In genomic region chr3:46942481-46943236, GRCh38 we compare ENCODE assay signal across 13 cellular contexts. TPM values are rescaled to one million over a fixed set of nuclear protein-coding genes. Genes with fewer than 3 reads are reported as not detected.
DNase-seq lines count a peak whose midpoint lies in the region; ATAC-seq, FAIRE-seq and TF ChIP-seq lines count a peak whose summit lies in the region.
"Had no signal": no experiment of that assay in that cellular context is flagged by ENCODE, and none has a peak within 500 bp of the region (broad histone marks: within the 10 kb centered on the region; RNA-seq: fewer than 3 reads in every experiment).

No MANE protein-coding gene starts in this region.

- H3K27me3 ChIP-seq in heart right ventricle, result no peaks in the 10 kb centered on the region
- no peaks in the 10 kb centered on the region for H3K27me3 ChIP-seq in endothelial cell of umbilical vein (ENCODE audit: control insufficient read depth in 2 of 2, insufficient read depth in 2 of 2, low read length in 2 of 2)
- no peaks in the 10 kb centered on the region for H3K27me3 ChIP-seq in uterus

- DNase-seq in heart right ventricle (no peak), Right ventricle myocardium superior (no peak), endothelial cell of umbilical vein (ENCODE audit: low read depth, low spot score) (no peak), naive B cell (no peak), uterus (no peak)
- DNase-seq: activated CD4-positive, alpha-beta T cell treated with anti-CD3 and anti-CD28 coated beads for 4 hours; amygdala; retina; RPMI8226 had no signal

- H3K4me3 ChIP-seq in heart right ventricle (no peak overlapping the region), endothelial cell of umbilical vein (replicated peaks in 1 of 3; ENCODE audit: insufficient read depth in 1 of 3, low read depth in 1 of 3, low read length in 3 of 3) (no peak overlapping the region), uterus (no peak overlapping the region)

- peaks cover 75 to 94% (median 84%) of the 10 kb centered on the region in 3 donors for H3K4me1 Mint-ChIP-seq in naive B cell

- TF ChIP-seq CTCF in heart right ventricle (IDR thresholded peaks at IDR 0.05), result no peak
- no peak for TF ChIP-seq CTCF in endothelial cell of umbilical vein (IDR thresholded peaks at IDR 0.05; ENCODE audit: extremely low read depth in 1 of 2, insufficient read depth in 1 of 2, low read depth in 1 of 2, low read length in 2 of 2)
- no peak for TF ChIP-seq CTCF in uterus (IDR thresholded peaks at IDR 0.05)

- TF ChIP-seq POLR2A in endothelial cell of umbilical vein (IDR thresholded peaks at IDR 0.05; ENCODE audit: low read depth, low read length) (no peak), uterus (IDR thresholded peaks at IDR 0.05) (no peak)

- peak; percentile 28 for FAIRE-seq in endothelial cell of umbilical vein (lab: Jason Lieb, UNC)
- FAIRE-seq: G401.6 had no signal

- no peaks in the 10 kb centered on the region for H4K20me1 ChIP-seq in endothelial cell of umbilical vein (replicated peaks; ENCODE audit: control insufficient read depth, extremely low read depth, insufficient read depth, low read length)

- dilution Hi-C loops in endothelial cell of umbilical vein (cut with MboI; ENCODE audit: extremely low pct_ligation_motif_present, low sequenced_read_pairs), result no loop called here

- H3K27me3 Mint-ChIP-seq in naive B cell, result no peaks in the 10 kb centered on the region

- no peaks in the 10 kb centered on the region for H3K9me3 Mint-ChIP-seq in naive B cell

- CTCF ChIA-PET in endothelial cell of umbilical vein (lab: Charles Lee), result interaction anchor here (1.0 to 1.2 kb wide), 2 partner anchors 12 to 24 kb away, joined by 3 read pairs; no protein-coding TSS in a partner anchor

- WGBS in heart right ventricle, 2 donors, result 71 to 83% methylated on average over 12 of the region's 12 CpGs

- intact Hi-C loops in heart right ventricle (cut with DNase I) (no loop called here), Right ventricle myocardium superior (cut with DNase I) (no loop called here), endothelial cell of umbilical vein (cut with micrococcal nuclease) (no loop called here), uterus (cut with DNase I; ENCODE audit: low total_unique reads) (no loop called here)

- no peak overlapping the region for H3K9ac ChIP-seq in endothelial cell of umbilical vein (replicated peaks; ENCODE audit: extremely low read depth, insufficient read depth, low read length)

- H3K4me3 Mint-ChIP-seq in naive B cell, result peak overlapping the region in 1 of 8 donors; percentile 53

- POLR2A ChIA-PET in endothelial cell of umbilical vein (lab: Charles Lee), result no interaction called here

- H3K27ac ChIP-seq in heart right ventricle (peak overlapping the region; percentile 71 to 87 (median 85)), endothelial cell of umbilical vein (ENCODE audit: insufficient read depth, low read depth, low read length) (peak overlapping the region; percentile 40), uterus (peak overlapping the region; percentile 1 to 11)

- no TSS peak for BruUV-seq in endothelial cell of umbilical vein (replicated peaks; lab: Mats Ljungman, UMichigan)

- ATAC-seq in heart right ventricle (peak in 3 of 8 donors; percentile 0 to 3 (median 1)), Right ventricle myocardium superior (ENCODE audit: poor library complexity) (no peak), naive B cell (ENCODE audit: low read depth in 2 of 2) (no peak), GM19351 (IDR thresholded peaks at IDR 0.05; ENCODE audit: unreplicated experiment) (no peak), HG02938 (IDR thresholded peaks at IDR 0.05; ENCODE audit: unreplicated experiment) (no peak), GM21786 (IDR thresholded peaks at IDR 0.05; ENCODE audit: unreplicated experiment) (no peak)

- H3K9me3 ChIP-seq in heart right ventricle, result no peaks in the 10 kb centered on the region
- H3K9me3 ChIP-seq in endothelial cell of umbilical vein (replicated peaks; ENCODE audit: control insufficient read depth, insufficient read depth, low read length), result no peaks in the 10 kb centered on the region
- H3K9me3 ChIP-seq in uterus, result no peaks in the 10 kb centered on the region

- H3K79me2 ChIP-seq in endothelial cell of umbilical vein (ENCODE audit: control insufficient read depth, insufficient read depth, low read length), result peaks cover 79% of the 10 kb centered on the region

- H3K36me3 Mint-ChIP-seq in naive B cell, result peaks cover 19 to 29% of the 10 kb centered on the region in 2 donors

- no peak overlapping the region for H2AFZ ChIP-seq in endothelial cell of umbilical vein (ENCODE audit: low read depth, low read length)

- no peak overlapping the region for H3K4me2 ChIP-seq in endothelial cell of umbilical vein (ENCODE audit: insufficient read depth, low read length)

- peaks cover 25 to 85% (median 74%) of the 10 kb centered on the region in 9 donors for H3K4me1 ChIP-seq in heart right ventricle
- peaks cover 42% of the 10 kb centered on the region for H3K4me1 ChIP-seq in endothelial cell of umbilical vein (ENCODE audit: control insufficient read depth, extremely low read depth, insufficient read depth, low read length)
- H3K4me1 ChIP-seq in uterus, result peaks cover 0 to 5% of the 10 kb centered on the region in 2 donors

- H3K27ac Mint-ChIP-seq in naive B cell, result peak overlapping the region; percentile 66 to 93 (median 76)

- H3K36me3 ChIP-seq in heart right ventricle, result peaks cover 0 to 62% (median 17%) of the 10 kb centered on the region in 9 donors
- peaks cover 0 to 17% of the 10 kb centered on the region in 2 experiments for H3K36me3 ChIP-seq in endothelial cell of umbilical vein (ENCODE audit: control insufficient read depth in 2 of 2, extremely low read depth in 1 of 2, insufficient read depth in 2 of 2, low read length in 2 of 2)
- H3K36me3 ChIP-seq in uterus, result no peaks in the 10 kb centered on the region

- no peaks in the 10 kb centered on the region for H3K9me1 ChIP-seq in endothelial cell of umbilical vein (replicated peaks; ENCODE audit: control insufficient read depth, extremely low read depth, insufficient read depth, low read length)

TF ChIP-seq in endothelial cell of umbilical vein, 7 proteins besides CTCF, POLR2A, EP300 and RAD21:
- TF ChIP-seq MAX (IDR thresholded peaks at IDR 0.05; ENCODE audit: insufficient read depth, insufficient read length) (no peak), EZH2 (IDR thresholded peaks at IDR 0.05; ENCODE audit: borderline replicate concordance, low read depth, low read length, severe bottlenecking) (no peak), JUN (IDR thresholded peaks at IDR 0.05; ENCODE audit: borderline replicate concordance, insufficient read depth, insufficient read length, low read depth) (no peak)

RNA-seq across cellular contexts. Expression of gene CCDC12, which starts 33.9 kb away (rescaled TPM):
- 10 to 100 TPM; 28.8 to 39.9 (median 33.3) TPM for total RNA-seq in heart right ventricle
- 100 to 1,000 TPM in 1 of 2 donors, 10 to 100 TPM in 1; 86.1 to 137 TPM for polyA plus RNA-seq in heart right ventricle
- total RNA-seq in Right ventricle myocardium superior, result 29.2 TPM
- 45.0 and 50.5 TPM in 2 replicates for total RNA-seq in endothelial cell of umbilical vein
- polyA plus RNA-seq in endothelial cell of umbilical vein, result 31.2 and 35.1 TPM in 2 replicates
- polyA plus RNA-seq in endothelial cell of umbilical vein (2011; cell fraction: cytosol; rRNA removed), result 48.1 and 49.0 TPM in 2 replicates
- 58.5 and 62.2 TPM in 2 replicates for polyA plus RNA-seq in endothelial cell of umbilical vein (2011; cell fraction: nucleus; rRNA removed)
- 24.0 and 28.2 TPM in 2 replicates for polyA plus RNA-seq in endothelial cell of umbilical vein (2012)
- 64.5 and 73.4 TPM in 2 replicates for polyA minus RNA-seq in endothelial cell of umbilical vein
- polyA minus RNA-seq in endothelial cell of umbilical vein (2011; cell fraction: cytosol; rRNA and poly(A)+ RNA removed), result 13.3 TPM
- polyA minus RNA-seq in endothelial cell of umbilical vein (2011; cell fraction: nucleus; rRNA and poly(A)+ RNA removed), result 64.2 and 70.6 TPM in 2 replicates
- polyA plus RNA-seq in naive B cell (ENCODE audit: low read depth in 6 of 6), result 100 to 1,000 TPM; 119 to 157 (median 123) TPM
- total RNA-seq in uterus, result 10 to 100 TPM in 3 of 4 donors, 1 to 10 TPM in 1; 4.1 to 92.0 (median 41.2) TPM

RNA-seq across cellular contexts. Expression of gene NBEAL2, which starts 36.8 kb away (rescaled TPM):
- 10 to 100 TPM in 7 of 10 donors, 1 to 10 TPM in 3; 7.6 to 23.1 (median 10.8) TPM for total RNA-seq in heart right ventricle
- polyA plus RNA-seq in heart right ventricle, result 10 to 100 TPM; 44.0 to 51.1 TPM
- 11.7 TPM for total RNA-seq in Right ventricle myocardium superior
- total RNA-seq in endothelial cell of umbilical vein, result 84.7 and 90.1 TPM in 2 replicates
- 48.0 and 51.9 TPM in 2 replicates for polyA plus RNA-seq in endothelial cell of umbilical vein
- polyA plus RNA-seq in endothelial cell of umbilical vein (2011; cell fraction: cytosol; rRNA removed), result 18.2 and 22.1 TPM in 2 replicates
- 329 and 436 TPM in 2 replicates for polyA plus RNA-seq in endothelial cell of umbilical vein (2011; cell fraction: nucleus; rRNA removed)
- 38.7 and 46.6 TPM in 2 replicates for polyA plus RNA-seq in endothelial cell of umbilical vein (2012)
- polyA minus RNA-seq in endothelial cell of umbilical vein, result 38.0 and 60.8 TPM in 2 replicates
- polyA minus RNA-seq in endothelial cell of umbilical vein (2011; cell fraction: cytosol; rRNA and poly(A)+ RNA removed), result 8.8 TPM
- 67.7 and 92.5 TPM in 2 replicates for polyA minus RNA-seq in endothelial cell of umbilical vein (2011; cell fraction: nucleus; rRNA and poly(A)+ RNA removed)
- 1 to 10 TPM in 4 of 6 donors, under 1 TPM in 1, not detected in 1; 0.34 to 2.2 (median 1.5) TPM for polyA plus RNA-seq in naive B cell (ENCODE audit: low read depth in 6 of 6)
- 10 to 100 TPM; 13.1 to 41.1 (median 23.8) TPM for total RNA-seq in uterus

Comparison
In these comparisons a context has a peak if more than half of its experiments do, and no peak if none do; other contexts are left out.
1. H3K27ac ChIP-seq: peak in every context shown above with its lines; median percentile 85 in heart right ventricle; 40 in endothelial cell of umbilical vein; 6 in uterus.